In genomic region chr2:409523-409922, GRCh38 we compare ENCODE assay signal across 17 cellular contexts.
"Had no signal": no experiment of that assay in that cellular context is flagged by ENCODE, and none has a peak within 500 bp of the region (broad histone marks: within the 10 kb centered on the region; RNA-seq: fewer than 3 reads in every experiment).

No MANE protein-coding gene starts in this region.

- H3K36me3 Mint-ChIP-seq: type B pancreatic cell had no signal

- DNase-seq: heart left ventricle; hippocampal formation; kidney glomerular epithelial cell; mesendoderm; naive B cell; posterior cingulate gyrus; spleen; stimulated activated CD4-positive, alpha-beta T cell treated with anti-CD3 and anti-CD28 coated beads, Interleukin-15, amount 100 ng/mL, for 24 hours; stimulated activated CD4-positive, alpha-beta T cell treated with anti-CD3 and anti-CD28 coated beads, Interleukin-1b, Interleukin-23, amount 100 ng/mL, for 48 hours; stimulated activated CD4-positive, alpha-beta T cell treated with anti-CD3 and anti-CD28 coated beads, Interleukin-4, amount 100 ng/mL, for 24 hours; stimulated activated naive CD4-positive, alpha-beta T cell; thyroid gland; uterus had no signal

- H3K27me3 Mint-ChIP-seq: dendritic cell treated with granulocyte-macrophage colony-stimulating factor and Interleukin-4, amounts not matched to agents 40 ng/mL and 50 ng/mL, for 4 days had no signal

- H3K9me3 ChIP-seq: suprapubic skin, thyroid gland had no signal

- ATAC-seq: heart left ventricle, sciatic nerve had no signal

- H3K27ac ChIP-seq: heart left ventricle, spleen, suprapubic skin, thyroid gland, uterus had no signal

- H3K4me3 Mint-ChIP-seq: dendritic cell treated with granulocyte-macrophage colony-stimulating factor and Interleukin-4, amounts not matched to agents 40 ng/mL and 50 ng/mL, for 4 days; naive B cell; type B pancreatic cell had no signal

- H3K36me3 ChIP-seq: heart left ventricle, spleen, suprapubic skin, thyroid gland, uterus had no signal

- H3K4me1 ChIP-seq: heart left ventricle, spleen, suprapubic skin, thyroid gland, uterus had no signal

- H3K27ac Mint-ChIP-seq: dendritic cell treated with granulocyte-macrophage colony-stimulating factor and Interleukin-4, amounts not matched to agents 40 ng/mL and 50 ng/mL, for 4 days; type B pancreatic cell had no signal

- H3K4me3 ChIP-seq: heart left ventricle, spleen, suprapubic skin, thyroid gland, uterus had no signal

- H3K27me3 ChIP-seq: heart left ventricle, spleen, suprapubic skin, thyroid gland, uterus had no signal
